Comparison of ENCODE assay signal across 1 cellular context in the genomic region with DNA sequence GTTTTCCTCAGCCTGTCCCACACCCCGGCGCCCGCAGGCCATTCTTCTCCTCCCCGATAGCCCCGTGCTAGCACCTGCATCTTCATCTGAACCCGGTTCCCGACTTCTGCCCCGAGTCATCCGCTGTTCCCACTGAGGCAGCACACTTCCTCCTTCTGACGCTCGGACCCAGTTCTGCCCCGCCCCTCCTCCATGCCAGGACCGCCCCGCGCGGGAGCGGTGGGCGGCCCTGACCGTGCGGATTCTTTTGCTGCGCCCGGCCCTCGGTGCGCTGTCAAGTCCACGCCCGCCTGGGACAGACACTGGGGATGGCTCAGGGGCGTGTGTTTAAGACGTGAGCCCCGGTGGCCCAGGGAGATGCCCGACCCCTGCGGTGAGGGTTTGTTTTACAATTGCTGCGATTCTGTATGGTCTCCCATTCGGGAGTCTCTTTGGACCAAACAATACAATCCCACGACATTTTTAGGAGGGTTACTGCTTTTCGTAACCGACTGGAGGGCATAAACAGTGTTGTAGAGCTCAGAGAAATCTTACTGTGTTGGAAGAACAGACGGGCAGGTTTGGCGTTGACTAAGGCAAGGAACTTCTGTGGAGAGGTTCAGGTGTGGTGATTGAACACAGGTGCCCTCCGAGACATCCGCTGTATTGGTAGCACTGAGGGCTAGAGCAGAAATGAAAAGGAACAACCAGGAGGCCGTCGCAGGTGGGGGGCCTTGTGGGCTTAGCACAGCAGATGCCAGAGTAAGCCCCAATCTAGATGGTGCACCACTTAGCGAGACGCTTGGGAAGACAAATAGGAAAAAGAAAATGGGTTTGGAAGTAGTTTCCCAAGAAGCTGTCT.
TF ChIP-seq lines count a peak whose summit lies in the region.

No MANE protein-coding gene starts in this region.

TF ChIP-seq in HCT116, 20 proteins besides CTCF, POLR2A, EP300 and RAD21 (continued from another document):
- TF ChIP-seq MAX (IDR thresholded peaks at IDR 0.05) = no peak
- TF ChIP-seq TCF7L2 (IDR thresholded peaks at IDR 0.05; ENCODE audit: borderline replicate concordance, extremely low read depth, insufficient read depth, insufficient read length) = peak; percentile 24
- peak; percentile 22 for TF ChIP-seq YY1 (IDR thresholded peaks at IDR 0.05; ENCODE audit: extremely low read depth, insufficient replicate concordance, low read depth, low read length)
- no peak for TF ChIP-seq SRF (IDR thresholded peaks at IDR 0.05; ENCODE audit: low read depth)
- no peak for TF ChIP-seq ATF3 (IDR thresholded peaks at IDR 0.05)
- no peak for TF ChIP-seq CBX3 (IDR thresholded peaks at IDR 0.05; ENCODE audit: low read depth)
- TF ChIP-seq SP1 (IDR thresholded peaks at IDR 0.05; ENCODE audit: low read depth) = no peak
- TF ChIP-seq FOSL1 (IDR thresholded peaks at IDR 0.05; ENCODE audit: low read depth) = no peak
